In the genomic region with DNA sequence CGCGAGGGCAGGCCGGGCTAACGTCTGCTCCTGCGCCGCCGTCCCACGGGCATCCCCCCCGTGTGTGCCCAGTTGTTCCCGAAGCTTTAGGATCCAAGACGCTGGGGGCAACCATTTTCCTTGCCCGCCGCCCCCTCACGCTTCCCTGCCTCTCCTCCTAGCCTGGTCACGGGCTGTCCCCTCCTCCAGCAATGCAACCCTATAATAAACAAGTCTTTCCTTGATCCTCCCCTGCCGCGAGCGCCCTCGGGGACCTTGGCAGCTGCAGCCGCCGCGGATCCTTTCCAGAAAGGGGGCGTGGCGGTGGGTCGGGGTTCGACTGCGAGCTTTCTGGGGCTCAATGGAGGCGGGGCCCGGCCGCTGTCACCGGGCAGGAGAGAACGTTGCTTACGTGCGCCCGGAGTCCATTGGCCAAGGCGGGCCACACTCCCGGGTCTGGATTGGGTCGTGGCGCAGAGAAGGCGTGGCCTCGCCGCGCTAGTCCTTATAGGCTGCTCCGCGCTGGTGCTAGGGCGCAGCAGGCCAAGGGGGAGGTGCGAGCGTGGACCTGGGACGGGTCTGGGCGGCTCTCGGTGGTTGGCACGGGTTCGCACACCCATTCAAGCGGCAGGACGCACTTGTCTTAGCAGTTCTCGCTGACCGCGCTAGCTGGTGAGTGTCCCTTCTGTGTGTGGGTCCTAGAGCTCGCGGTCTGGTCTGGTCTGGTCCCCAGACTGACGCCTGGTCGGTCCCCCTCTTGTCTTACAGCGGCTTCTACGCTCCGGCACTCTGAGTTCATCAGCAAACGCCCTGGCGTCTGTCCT, we compare ENCODE assay signal across 1 cellular context.
TF ChIP-seq lines count a peak whose summit lies in the region.

A gene with protein sequence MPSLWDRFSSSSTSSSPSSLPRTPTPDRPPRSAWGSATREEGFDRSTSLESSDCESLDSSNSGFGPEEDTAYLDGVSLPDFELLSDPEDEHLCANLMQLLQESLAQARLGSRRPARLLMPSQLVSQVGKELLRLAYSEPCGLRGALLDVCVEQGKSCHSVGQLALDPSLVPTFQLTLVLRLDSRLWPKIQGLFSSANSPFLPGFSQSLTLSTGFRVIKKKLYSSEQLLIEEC (plus strand): TSS at position 515 of the 803 bp plus-strand sequence. CDS start 293 bp downstream, outside the sequence.

TF ChIP-seq in WTC11, 78 proteins besides CTCF, POLR2A, EP300 and RAD21 (continued from another document and continues in another):
- no peak for TF ChIP-seq JAZF1 (CRISPR knock-in tag; IDR thresholded peaks at IDR 0.05)
- peak; percentile 85; the same call in 1 of the 2 replicates for TF ChIP-seq NFATC4 (CRISPR knock-in tag; IDR thresholded peaks at IDR 0.05)
- TF ChIP-seq, protein P1, sequence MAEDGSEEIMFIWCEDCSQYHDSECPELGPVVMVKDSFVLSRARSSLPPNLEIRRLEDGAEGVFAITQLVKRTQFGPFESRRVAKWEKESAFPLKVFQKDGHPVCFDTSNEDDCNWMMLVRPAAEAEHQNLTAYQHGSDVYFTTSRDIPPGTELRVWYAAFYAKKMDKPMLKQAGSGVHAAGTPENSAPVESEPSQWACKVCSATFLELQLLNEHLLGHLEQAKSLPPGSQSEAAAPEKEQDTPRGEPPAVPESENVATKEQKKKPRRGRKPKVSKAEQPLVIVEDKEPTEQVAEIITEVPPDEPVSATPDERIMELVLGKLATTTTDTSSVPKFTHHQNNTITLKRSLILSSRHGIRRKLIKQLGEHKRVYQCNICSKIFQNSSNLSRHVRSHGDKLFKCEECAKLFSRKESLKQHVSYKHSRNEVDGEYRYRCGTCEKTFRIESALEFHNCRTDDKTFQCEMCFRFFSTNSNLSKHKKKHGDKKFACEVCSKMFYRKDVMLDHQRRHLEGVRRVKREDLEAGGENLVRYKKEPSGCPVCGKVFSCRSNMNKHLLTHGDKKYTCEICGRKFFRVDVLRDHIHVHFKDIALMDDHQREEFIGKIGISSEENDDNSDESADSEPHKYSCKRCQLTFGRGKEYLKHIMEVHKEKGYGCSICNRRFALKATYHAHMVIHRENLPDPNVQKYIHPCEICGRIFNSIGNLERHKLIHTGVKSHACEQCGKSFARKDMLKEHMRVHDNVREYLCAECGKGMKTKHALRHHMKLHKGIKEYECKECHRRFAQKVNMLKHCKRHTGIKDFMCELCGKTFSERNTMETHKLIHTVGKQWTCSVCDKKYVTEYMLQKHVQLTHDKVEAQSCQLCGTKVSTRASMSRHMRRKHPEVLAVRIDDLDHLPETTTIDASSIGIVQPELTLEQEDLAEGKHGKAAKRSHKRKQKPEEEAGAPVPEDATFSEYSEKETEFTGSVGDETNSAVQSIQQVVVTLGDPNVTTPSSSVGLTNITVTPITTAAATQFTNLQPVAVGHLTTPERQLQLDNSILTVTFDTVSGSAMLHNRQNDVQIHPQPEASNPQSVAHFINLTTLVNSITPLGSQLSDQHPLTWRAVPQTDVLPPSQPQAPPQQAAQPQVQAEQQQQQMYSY (CRISPR knock-in tag; IDR thresholded peaks at IDR 0.05): no peak
- no peak; the same call in 1 of the 2 replicates for TF ChIP-seq USF1 (CRISPR knock-in tag; IDR thresholded peaks at IDR 0.05)
- no peak; the same call in 1 of the 2 replicates for TF ChIP-seq ATF2 (CRISPR knock-in tag; IDR thresholded peaks at IDR 0.05; ENCODE audit: borderline replicate concordance, low read depth)
- TF ChIP-seq ATF3 (CRISPR knock-in tag; conservative IDR thresholded peaks at IDR 0.05): no peak
- no peak; the same call in 1 of the 2 replicates for TF ChIP-seq EMX1 (CRISPR knock-in tag; IDR thresholded peaks at IDR 0.05)
- peak; percentile 90; the same call in 1 of the 2 replicates for TF ChIP-seq GABPB1 (CRISPR knock-in tag; IDR thresholded peaks at IDR 0.05)
- 0 out of 2 replicates have a peak, but pooled peaks have one; percentile 6 for TF ChIP-seq ZNF317 (CRISPR knock-in tag; IDR thresholded peaks at IDR 0.05; ENCODE audit: borderline replicate concordance, low read depth)
- no peak for TF ChIP-seq ZNF121 (CRISPR knock-in tag; IDR thresholded peaks at IDR 0.05)
- peak; percentile 90 for TF ChIP-seq SP1 (CRISPR knock-in tag; conservative IDR thresholded peaks at IDR 0.05)
- TF ChIP-seq, protein P2, sequence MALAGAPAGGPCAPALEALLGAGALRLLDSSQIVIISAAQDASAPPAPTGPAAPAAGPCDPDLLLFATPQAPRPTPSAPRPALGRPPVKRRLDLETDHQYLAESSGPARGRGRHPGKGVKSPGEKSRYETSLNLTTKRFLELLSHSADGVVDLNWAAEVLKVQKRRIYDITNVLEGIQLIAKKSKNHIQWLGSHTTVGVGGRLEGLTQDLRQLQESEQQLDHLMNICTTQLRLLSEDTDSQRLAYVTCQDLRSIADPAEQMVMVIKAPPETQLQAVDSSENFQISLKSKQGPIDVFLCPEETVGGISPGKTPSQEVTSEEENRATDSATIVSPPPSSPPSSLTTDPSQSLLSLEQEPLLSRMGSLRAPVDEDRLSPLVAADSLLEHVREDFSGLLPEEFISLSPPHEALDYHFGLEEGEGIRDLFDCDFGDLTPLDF (CRISPR knock-in tag; IDR thresholded peaks at IDR 0.05): no peak
- TF ChIP-seq TP53 (CRISPR knock-in tag; IDR thresholded peaks at IDR 0.05): no peak
- peak; percentile 76 for TF ChIP-seq PRRX2 (CRISPR knock-in tag; IDR thresholded peaks at IDR 0.05)
- TF ChIP-seq ZNF138 (CRISPR knock-in tag; conservative IDR thresholded peaks at IDR 0.05): no peak
- TF ChIP-seq, protein P3, sequence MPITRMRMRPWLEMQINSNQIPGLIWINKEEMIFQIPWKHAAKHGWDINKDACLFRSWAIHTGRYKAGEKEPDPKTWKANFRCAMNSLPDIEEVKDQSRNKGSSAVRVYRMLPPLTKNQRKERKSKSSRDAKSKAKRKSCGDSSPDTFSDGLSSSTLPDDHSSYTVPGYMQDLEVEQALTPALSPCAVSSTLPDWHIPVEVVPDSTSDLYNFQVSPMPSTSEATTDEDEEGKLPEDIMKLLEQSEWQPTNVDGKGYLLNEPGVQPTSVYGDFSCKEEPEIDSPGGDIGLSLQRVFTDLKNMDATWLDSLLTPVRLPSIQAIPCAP (CRISPR knock-in tag; IDR thresholded peaks at IDR 0.05): no peak; the same call in 1 of the 2 replicates
- TF ChIP-seq CBFB (CRISPR knock-in tag; IDR thresholded peaks at IDR 0.05; ENCODE audit: low read depth): no peak
- TF ChIP-seq, protein P4, sequence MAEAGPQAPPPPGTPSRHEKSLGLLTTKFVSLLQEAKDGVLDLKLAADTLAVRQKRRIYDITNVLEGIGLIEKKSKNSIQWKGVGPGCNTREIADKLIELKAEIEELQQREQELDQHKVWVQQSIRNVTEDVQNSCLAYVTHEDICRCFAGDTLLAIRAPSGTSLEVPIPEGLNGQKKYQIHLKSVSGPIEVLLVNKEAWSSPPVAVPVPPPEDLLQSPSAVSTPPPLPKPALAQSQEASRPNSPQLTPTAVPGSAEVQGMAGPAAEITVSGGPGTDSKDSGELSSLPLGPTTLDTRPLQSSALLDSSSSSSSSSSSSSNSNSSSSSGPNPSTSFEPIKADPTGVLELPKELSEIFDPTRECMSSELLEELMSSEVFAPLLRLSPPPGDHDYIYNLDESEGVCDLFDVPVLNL (CRISPR knock-in tag; IDR thresholded peaks at IDR 0.05; ENCODE audit: borderline replicate concordance, low read depth): no peak
- TF ChIP-seq MLX (CRISPR knock-in tag; IDR thresholded peaks at IDR 0.05): no peak
- no peak for TF ChIP-seq NR1H2 (CRISPR knock-in tag; IDR thresholded peaks at IDR 0.05)
- TF ChIP-seq, protein P5, sequence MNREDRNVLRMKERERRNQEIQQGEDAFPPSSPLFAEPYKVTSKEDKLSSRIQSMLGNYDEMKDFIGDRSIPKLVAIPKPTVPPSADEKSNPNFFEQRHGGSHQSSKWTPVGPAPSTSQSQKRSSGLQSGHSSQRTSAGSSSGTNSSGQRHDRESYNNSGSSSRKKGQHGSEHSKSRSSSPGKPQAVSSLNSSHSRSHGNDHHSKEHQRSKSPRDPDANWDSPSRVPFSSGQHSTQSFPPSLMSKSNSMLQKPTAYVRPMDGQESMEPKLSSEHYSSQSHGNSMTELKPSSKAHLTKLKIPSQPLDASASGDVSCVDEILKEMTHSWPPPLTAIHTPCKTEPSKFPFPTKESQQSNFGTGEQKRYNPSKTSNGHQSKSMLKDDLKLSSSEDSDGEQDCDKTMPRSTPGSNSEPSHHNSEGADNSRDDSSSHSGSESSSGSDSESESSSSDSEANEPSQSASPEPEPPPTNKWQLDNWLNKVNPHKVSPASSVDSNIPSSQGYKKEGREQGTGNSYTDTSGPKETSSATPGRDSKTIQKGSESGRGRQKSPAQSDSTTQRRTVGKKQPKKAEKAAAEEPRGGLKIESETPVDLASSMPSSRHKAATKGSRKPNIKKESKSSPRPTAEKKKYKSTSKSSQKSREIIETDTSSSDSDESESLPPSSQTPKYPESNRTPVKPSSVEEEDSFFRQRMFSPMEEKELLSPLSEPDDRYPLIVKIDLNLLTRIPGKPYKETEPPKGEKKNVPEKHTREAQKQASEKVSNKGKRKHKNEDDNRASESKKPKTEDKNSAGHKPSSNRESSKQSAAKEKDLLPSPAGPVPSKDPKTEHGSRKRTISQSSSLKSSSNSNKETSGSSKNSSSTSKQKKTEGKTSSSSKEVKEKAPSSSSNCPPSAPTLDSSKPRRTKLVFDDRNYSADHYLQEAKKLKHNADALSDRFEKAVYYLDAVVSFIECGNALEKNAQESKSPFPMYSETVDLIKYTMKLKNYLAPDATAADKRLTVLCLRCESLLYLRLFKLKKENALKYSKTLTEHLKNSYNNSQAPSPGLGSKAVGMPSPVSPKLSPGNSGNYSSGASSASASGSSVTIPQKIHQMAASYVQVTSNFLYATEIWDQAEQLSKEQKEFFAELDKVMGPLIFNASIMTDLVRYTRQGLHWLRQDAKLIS (CRISPR knock-in tag; IDR thresholded peaks at IDR 0.05; ENCODE audit: borderline replicate concordance): no peak; the same call in 1 of the 2 replicates
- TF ChIP-seq NR3C1 (CRISPR knock-in tag; conservative IDR thresholded peaks at IDR 0.05; ENCODE audit: low read depth): no peak
- TF ChIP-seq ELF4 (CRISPR knock-in tag; IDR thresholded peaks at IDR 0.05; ENCODE audit: low read depth): no peak
- TF ChIP-seq KAT7 (CRISPR knock-in tag; IDR thresholded peaks at IDR 0.05; ENCODE audit: borderline replicate concordance): peak; percentile 26; the same call in 1 of the 2 replicates
- TF ChIP-seq SMAD3 (CRISPR knock-in tag; IDR thresholded peaks at IDR 0.05; ENCODE audit: borderline replicate concordance): peak; percentile 93; the same call in 1 of the 2 replicates
- TF ChIP-seq, protein P6, sequence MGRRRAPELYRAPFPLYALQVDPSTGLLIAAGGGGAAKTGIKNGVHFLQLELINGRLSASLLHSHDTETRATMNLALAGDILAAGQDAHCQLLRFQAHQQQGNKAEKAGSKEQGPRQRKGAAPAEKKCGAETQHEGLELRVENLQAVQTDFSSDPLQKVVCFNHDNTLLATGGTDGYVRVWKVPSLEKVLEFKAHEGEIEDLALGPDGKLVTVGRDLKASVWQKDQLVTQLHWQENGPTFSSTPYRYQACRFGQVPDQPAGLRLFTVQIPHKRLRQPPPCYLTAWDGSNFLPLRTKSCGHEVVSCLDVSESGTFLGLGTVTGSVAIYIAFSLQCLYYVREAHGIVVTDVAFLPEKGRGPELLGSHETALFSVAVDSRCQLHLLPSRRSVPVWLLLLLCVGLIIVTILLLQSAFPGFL (CRISPR knock-in tag; IDR thresholded peaks at IDR 0.05; ENCODE audit: borderline replicate concordance): no peak; the same call in 1 of the 2 replicates
- TF ChIP-seq, protein P7, sequence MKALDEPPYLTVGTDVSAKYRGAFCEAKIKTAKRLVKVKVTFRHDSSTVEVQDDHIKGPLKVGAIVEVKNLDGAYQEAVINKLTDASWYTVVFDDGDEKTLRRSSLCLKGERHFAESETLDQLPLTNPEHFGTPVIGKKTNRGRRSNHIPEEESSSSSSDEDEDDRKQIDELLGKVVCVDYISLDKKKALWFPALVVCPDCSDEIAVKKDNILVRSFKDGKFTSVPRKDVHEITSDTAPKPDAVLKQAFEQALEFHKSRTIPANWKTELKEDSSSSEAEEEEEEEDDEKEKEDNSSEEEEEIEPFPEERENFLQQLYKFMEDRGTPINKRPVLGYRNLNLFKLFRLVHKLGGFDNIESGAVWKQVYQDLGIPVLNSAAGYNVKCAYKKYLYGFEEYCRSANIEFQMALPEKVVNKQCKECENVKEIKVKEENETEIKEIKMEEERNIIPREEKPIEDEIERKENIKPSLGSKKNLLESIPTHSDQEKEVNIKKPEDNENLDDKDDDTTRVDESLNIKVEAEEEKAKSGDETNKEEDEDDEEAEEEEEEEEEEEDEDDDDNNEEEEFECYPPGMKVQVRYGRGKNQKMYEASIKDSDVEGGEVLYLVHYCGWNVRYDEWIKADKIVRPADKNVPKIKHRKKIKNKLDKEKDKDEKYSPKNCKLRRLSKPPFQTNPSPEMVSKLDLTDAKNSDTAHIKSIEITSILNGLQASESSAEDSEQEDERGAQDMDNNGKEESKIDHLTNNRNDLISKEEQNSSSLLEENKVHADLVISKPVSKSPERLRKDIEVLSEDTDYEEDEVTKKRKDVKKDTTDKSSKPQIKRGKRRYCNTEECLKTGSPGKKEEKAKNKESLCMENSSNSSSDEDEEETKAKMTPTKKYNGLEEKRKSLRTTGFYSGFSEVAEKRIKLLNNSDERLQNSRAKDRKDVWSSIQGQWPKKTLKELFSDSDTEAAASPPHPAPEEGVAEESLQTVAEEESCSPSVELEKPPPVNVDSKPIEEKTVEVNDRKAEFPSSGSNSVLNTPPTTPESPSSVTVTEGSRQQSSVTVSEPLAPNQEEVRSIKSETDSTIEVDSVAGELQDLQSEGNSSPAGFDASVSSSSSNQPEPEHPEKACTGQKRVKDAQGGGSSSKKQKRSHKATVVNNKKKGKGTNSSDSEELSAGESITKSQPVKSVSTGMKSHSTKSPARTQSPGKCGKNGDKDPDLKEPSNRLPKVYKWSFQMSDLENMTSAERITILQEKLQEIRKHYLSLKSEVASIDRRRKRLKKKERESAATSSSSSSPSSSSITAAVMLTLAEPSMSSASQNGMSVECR (CRISPR knock-in tag; IDR thresholded peaks at IDR 0.05; ENCODE audit: borderline replicate concordance): peak; percentile 78; the same call in 1 of the 2 replicates
